21 cellular contexts compared by ENCODE assay signal in genomic region chr18:25435462-25435782, GRCh38.
A peak's percentile ranks its signal among the peaks of the same experiment; 100 is the strongest.
DNase-seq lines count a peak whose midpoint lies in the region; TF ChIP-seq lines count a peak whose summit lies in the region.
"Had no signal": no experiment of that assay in that cellular context is flagged by ENCODE, and none has a peak within 500 bp of the region (broad histone marks: within the 10 kb centered on the region; RNA-seq: fewer than 3 reads in every experiment).

No MANE protein-coding gene starts in this region.

- H3K18ac ChIP-seq in mesenchymal stem cell (ENCODE audit: low read depth in 1 of 2, low read length in 2 of 2), result no peak overlapping the region

- H2BK120ac ChIP-seq in mesenchymal stem cell (ENCODE audit: low read depth, low read length), result no peak overlapping the region

- no peak overlapping the region for H3K23ac ChIP-seq in mesenchymal stem cell (ENCODE audit: low read length in 2 of 2)

- DNase-seq in OCI-M1 (lab: John Stamatoyannopoulos, UW), result peak; percentile 15
- DNase-seq in mesenchymal stem cell, result no peak
- DNase-seq in globus pallidus (ENCODE audit: low spot score), result no peak
- DNase-seq in coronary artery (ENCODE audit: low spot score), result no peak
- DNase-seq: 8988T; ACHN; BE2C; C1 segment of cervical spinal cord; CD4-positive, alpha-beta memory T cell; CD4-positive, CD25-positive, alpha-beta regulatory T cell; CD8-positive, alpha-beta memory T cell; COR-L47; DMS153; DMS53; DMS79; DND-41; EL; GDM1 had no signal

- H3K27ac ChIP-seq in mesenchymal stem cell (ENCODE audit: low read length, poor library complexity, severe bottlenecking), result peak overlapping the region; percentile 43
- no peak overlapping the region for H3K27ac ChIP-seq in coronary artery
- H3K27ac ChIP-seq: BLaER1 had no signal

- H3K4ac ChIP-seq in mesenchymal stem cell (ENCODE audit: low read depth in 1 of 2, low read length in 2 of 2), result no peak overlapping the region

- H2AFZ ChIP-seq in Loucy (ENCODE audit: low read length), result 0 out of 2 replicates have a peak overlapping the region, but pooled peaks have one; percentile 21
- no peak overlapping the region for H2AFZ ChIP-seq in mesenchymal stem cell (ENCODE audit: low read depth, low read length)

- H3K9me3 ChIP-seq in Loucy (ENCODE audit: insufficient read depth, low read depth, low read length) (no peaks in the 10 kb centered on the region), mesenchymal stem cell (ENCODE audit: control insufficient read depth, low read length) (no peaks in the 10 kb centered on the region)
- H3K9me3 ChIP-seq: BE2C, BLaER1 had no signal

- H2BK15ac ChIP-seq in mesenchymal stem cell (ENCODE audit: low read depth, poor library complexity, severe bottlenecking), result no peak overlapping the region

- no peaks in the 10 kb centered on the region for H3K4me1 ChIP-seq in Loucy (ENCODE audit: insufficient read depth, low read length, poor library complexity, severe bottlenecking)
- H3K4me1 ChIP-seq in mesenchymal stem cell (ENCODE audit: control insufficient read depth, insufficient read depth, low read depth, low read length), result peaks cover 2% of the 10 kb centered on the region
- H3K4me1 ChIP-seq: BE2C, BLaER1 had no signal

- H2AK5ac ChIP-seq in mesenchymal stem cell (ENCODE audit: low read length, severe bottlenecking), result no peak overlapping the region

- H3K79me1 ChIP-seq in mesenchymal stem cell (replicated peaks; ENCODE audit: low read length, poor library complexity, severe bottlenecking), result no peaks in the 10 kb centered on the region

- TF ChIP-seq CTCF in Loucy (conservative IDR thresholded peaks at IDR 0.05; ENCODE audit: low read length) (no peak), coronary artery (IDR thresholded peaks at IDR 0.05) (no peak)

- H3K79me2 ChIP-seq in Loucy (ENCODE audit: insufficient read depth, low read length), result no peaks in the 10 kb centered on the region

- WGBS in mesenchymal stem cell, result 96% methylated on average over 1 of the region's 1 CpG

- no peak overlapping the region for H2BK5ac ChIP-seq in mesenchymal stem cell (ENCODE audit: low read depth, low read length, poor library complexity, severe bottlenecking)

- H3K4me2 ChIP-seq in Loucy (ENCODE audit: low read depth, low read length, poor library complexity, severe bottlenecking) (no peak overlapping the region), mesenchymal stem cell (ENCODE audit: low read length, poor library complexity, severe bottlenecking) (no peak overlapping the region)
- H3K4me2 ChIP-seq: BLaER1 had no signal

- no peak overlapping the region for H3K14ac ChIP-seq in mesenchymal stem cell (ENCODE audit: low read length in 2 of 2)

- H3F3A ChIP-seq in Loucy (ENCODE audit: low read depth), result no peaks in the 10 kb centered on the region

- H3K9ac ChIP-seq in Loucy (ENCODE audit: low read depth, low read length, poor library complexity, severe bottlenecking) (no peak overlapping the region), mesenchymal stem cell (ENCODE audit: low read length) (no peak overlapping the region)
- H3K9ac ChIP-seq: BLaER1 had no signal

- no peaks in the 10 kb centered on the region for H3K9me2 ChIP-seq in Loucy (replicated peaks; ENCODE audit: low read depth, low read length)

- H4K91ac ChIP-seq in mesenchymal stem cell (ENCODE audit: low read length), result no peak overlapping the region

- H3K27me3 ChIP-seq in Loucy (ENCODE audit: insufficient read depth, low read length, poor library complexity, severe bottlenecking) (no peaks in the 10 kb centered on the region), mesenchymal stem cell (ENCODE audit: control insufficient read depth in 1 of 2, insufficient read depth in 1 of 2, low read length in 2 of 2) (no peaks in the 10 kb centered on the region)
- H3K27me3 ChIP-seq: BE2C, BLaER1 had no signal

- no peak overlapping the region for H3K4me3 ChIP-seq in Loucy (ENCODE audit: low read length, poor library complexity, severe bottlenecking)
- H3K4me3 ChIP-seq in mesenchymal stem cell (ENCODE audit: insufficient read depth in 1 of 2, low read depth in 1 of 2, low read length in 2 of 2), result no peak overlapping the region
- no peak overlapping the region for H3K4me3 ChIP-seq in coronary artery
- H3K4me3 ChIP-seq: BLaER1, GM12878 had no signal

- no peaks in the 10 kb centered on the region for H4K20me1 ChIP-seq in Loucy (ENCODE audit: insufficient read depth, low read length, poor library complexity, severe bottlenecking)
- H4K20me1 ChIP-seq: BLaER1 had no signal

- H2BK12ac ChIP-seq in mesenchymal stem cell (ENCODE audit: low read length in 2 of 2), result no peak overlapping the region

- H4K8ac ChIP-seq in mesenchymal stem cell (ENCODE audit: low read length), result no peak overlapping the region

- H3K36me3 ChIP-seq in Loucy (ENCODE audit: insufficient read depth, low read length), result no peaks in the 10 kb centered on the region
- no peaks in the 10 kb centered on the region for H3K36me3 ChIP-seq in mesenchymal stem cell (ENCODE audit: control insufficient read depth in 1 of 2, insufficient read depth in 2 of 2, low read depth in 1 of 2, low read length in 2 of 2)
- H3K36me3 ChIP-seq: BE2C, BLaER1 had no signal
